Comparison of ENCODE assay signal across 1 cellular context in the genomic region with DNA sequence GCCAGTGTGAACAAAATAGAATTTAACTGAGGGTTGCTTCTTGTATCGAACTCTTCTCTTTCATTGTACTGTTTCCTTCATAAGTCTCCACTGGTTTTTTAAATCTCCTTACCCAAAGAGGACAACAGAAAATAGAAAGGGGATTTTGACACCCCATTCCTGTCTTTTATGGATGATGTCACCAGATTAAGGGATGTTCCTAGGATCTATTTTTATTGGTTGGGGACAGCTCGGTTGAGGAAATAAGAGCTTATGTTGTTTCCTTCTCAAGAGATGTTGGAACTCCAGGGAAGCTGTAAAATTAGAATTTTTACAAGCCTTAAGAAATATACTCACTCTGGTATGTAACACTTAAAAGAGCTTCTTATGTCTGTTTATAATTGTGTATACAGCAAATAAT.
TF ChIP-seq lines count a peak whose summit lies in the region.

No MANE protein-coding gene starts in this region.

TF ChIP-seq in SK-N-SH, 30 proteins besides CTCF, POLR2A, EP300 and RAD21 (continued from another document):
- TF ChIP-seq, protein P1, sequence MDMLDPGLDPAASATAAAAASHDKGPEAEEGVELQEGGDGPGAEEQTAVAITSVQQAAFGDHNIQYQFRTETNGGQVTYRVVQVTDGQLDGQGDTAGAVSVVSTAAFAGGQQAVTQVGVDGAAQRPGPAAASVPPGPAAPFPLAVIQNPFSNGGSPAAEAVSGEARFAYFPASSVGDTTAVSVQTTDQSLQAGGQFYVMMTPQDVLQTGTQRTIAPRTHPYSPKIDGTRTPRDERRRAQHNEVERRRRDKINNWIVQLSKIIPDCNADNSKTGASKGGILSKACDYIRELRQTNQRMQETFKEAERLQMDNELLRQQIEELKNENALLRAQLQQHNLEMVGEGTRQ (IDR thresholded peaks at IDR 0.05; ENCODE audit: borderline replicate concordance, low read depth, low read length): no peak
